In the genomic region with DNA sequence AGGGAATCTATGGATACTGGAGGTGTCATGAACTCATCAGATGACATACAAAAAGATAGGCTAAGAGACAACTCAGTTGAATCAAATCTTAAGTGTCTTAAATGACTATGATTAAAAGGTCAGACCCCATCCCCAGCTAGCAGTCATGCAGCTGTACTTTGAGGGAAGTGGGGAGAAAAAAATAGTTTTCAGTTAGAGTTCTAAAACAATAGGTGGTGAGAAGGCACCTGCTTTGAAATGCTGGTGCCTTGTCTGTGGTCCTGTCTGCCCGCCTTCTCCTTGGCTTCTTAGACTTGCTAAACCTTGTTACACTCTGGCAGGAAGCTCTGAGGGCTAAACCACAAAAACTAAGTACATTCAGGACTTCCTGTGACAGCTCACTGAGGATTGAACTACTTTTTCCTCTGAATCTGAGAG, we compare ENCODE assay signal across 8 cellular contexts. TPM values are rescaled to one million over a fixed set of nuclear protein-coding genes. Genes with fewer than 3 reads are reported as not detected.
DNase-seq lines count a peak whose midpoint lies in the region; TF ChIP-seq lines count a peak whose summit lies in the region.

No MANE protein-coding gene starts in this region.

- TF ChIP-seq POLR2A in uterus (IDR thresholded peaks at IDR 0.05), result no peak

- TF ChIP-seq CTCF in GM13976 (IDR thresholded peaks at IDR 0.05; ENCODE audit: borderline replicate concordance, control extremely low read depth, extremely low read depth, insufficient read depth, missing control alignments) (no peak), uterus (IDR thresholded peaks at IDR 0.05) (no peak)

- no peaks in the 10 kb centered on the region for H3K9me3 ChIP-seq in uterus

- no peaks in the 10 kb centered on the region for H3K4me1 ChIP-seq in uterus

- intact Hi-C loops in uterus (cut with DNase I; ENCODE audit: low total_unique reads), result no loop called here

- H3K27ac ChIP-seq in uterus, result no peak overlapping the region

- in situ Hi-C loops in GM13976 (cut with MboI; ENCODE audit: low sequenced_read_pairs, unreplicated experiment), result no loop called here

- DNase-seq in GM13976 (ENCODE audit: low spot score), result peak; percentile 51
- DNase-seq in H4 (ENCODE audit: low spot score), result peak; percentile 29
- peak; percentile 31 for DNase-seq in NCI-H226
- peak; percentile 58 for DNase-seq in activated T-helper 9 cell treated with anti-CD3 and anti-CD28 coated beads, Interleukin-2, amount 50 U/mL, for 16 hours (ENCODE audit: low read depth)
- peak; percentile 70 for DNase-seq in stimulated activated CD4-positive, alpha-beta T cell treated with anti-CD3 and anti-CD28 coated beads, Interleukin-2, amount 100 ng/mL, for 4 hours (ENCODE audit: low read depth)
- DNase-seq in NCI-H82 (lab: John Stamatoyannopoulos, UW), result no peak
- no peak for DNase-seq in NCI-H748 treated with DMSO at 0.1 percent for 48 hours (lab: John Stamatoyannopoulos, UW)
- no peak for DNase-seq in uterus

- no peak overlapping the region for H3K4me3 ChIP-seq in uterus

- H3K36me3 ChIP-seq in uterus, result no peaks in the 10 kb centered on the region

- no peaks in the 10 kb centered on the region for H3K27me3 ChIP-seq in uterus

RNA-seq across cellular contexts. Expression of a gene that starts 15.3 kb away (rescaled TPM):
- total RNA-seq in H4 (2014; rRNA removed; shearing (Covaris generic)), result not detected in 2 replicates
- total RNA-seq in uterus, result 1 to 10 TPM in 2 of 4 donors, under 1 TPM in 1, not detected in 1; 0.35 to 1.2 (median 1.0) TPM

Comparison
In these comparisons a context has a peak if more than half of its experiments do, and no peak if none do; other contexts are left out.
1. DNase-seq: peak in GM13976 (single experiment), H4 (single experiment), NCI-H226 (single experiment), activated T-helper 9 cell treated with anti-CD3 and anti-CD28 coated beads, Interleukin-2, amount 50 U/mL, for 16 hours (single experiment) and stimulated activated CD4-positive, alpha-beta T cell treated with anti-CD3 and anti-CD28 coated beads, Interleukin-2, amount 100 ng/mL, for 4 hours (single experiment); none in NCI-H82 (single experiment), NCI-H748 treated with DMSO at 0.1 percent for 48 hours (single experiment) and uterus (0 of 2).